In genomic region chr1:36450270-36450918, GRCh38 we compare ENCODE assay signal across 8 cellular contexts. TPM values are rescaled to one million over a fixed set of nuclear protein-coding genes. Genes with fewer than 3 reads are reported as not detected.
DNase-seq lines count a peak whose midpoint lies in the region; FAIRE-seq and TF ChIP-seq lines count a peak whose summit lies in the region.

Gene OSCP1 (minus strand): TSS chr1:36450451. CDS start chr1:36450369, 82 bp downstream.

- peak within 1 kb of the TSS; percentile 92 for H2AFZ ChIP-seq in neuron (ENCODE audit: low read depth, low read length)

- no peaks in the 10 kb centered on the region for H3K27me3 ChIP-seq in MG63
- H3K27me3 ChIP-seq in SJCRH30 = no peaks in the 10 kb centered on the region
- no peaks in the 10 kb centered on the region for H3K27me3 ChIP-seq in neuron (ENCODE audit: insufficient read depth, low read length)

- H3K27ac ChIP-seq in SJCRH30 = peak within 1 kb of the TSS; percentile 65

- DNase-seq in ELF-1 (ENCODE audit: low read depth, low spot score) (peak; percentile 98), H54 (ENCODE audit: insufficient read length, low spot score) (peak; percentile 99), MG63 (peak; percentile 94), SJCRH30 (peak; percentile 96 to 98), frontal cortex (ENCODE audit: low spot score in 2 of 2) (peak; percentile 96 to 99), stromal cell of bone marrow (ENCODE audit: low read depth) (peak; percentile 95)
- DNase-seq in activated naive CD4-positive, alpha-beta T cell treated with anti-CD3 and anti-CD28 coated beads, Interleukin-2, amount 10 ng/mL, durations not matched to agents 7 days and 5 days = peak; percentile 92

- TF ChIP-seq POLR2A in H54 (IDR thresholded peaks at IDR 0.05; ENCODE audit: low read depth, low read length) = peak; percentile 69

- H3K4me3 Mint-ChIP-seq in activated naive CD4-positive, alpha-beta T cell treated with anti-CD3 and anti-CD28 coated beads, Interleukin-2, amount 10 ng/mL, durations not matched to agents 7 days and 5 days = peak within 1 kb of the TSS; percentile 89

- peaks cover 5% of the 10 kb centered on the region for H3K27me3 Mint-ChIP-seq in activated naive CD4-positive, alpha-beta T cell treated with anti-CD3 and anti-CD28 coated beads, Interleukin-2, amount 10 ng/mL, durations not matched to agents 7 days and 5 days

- H3K27ac Mint-ChIP-seq in activated naive CD4-positive, alpha-beta T cell treated with anti-CD3 and anti-CD28 coated beads, Interleukin-2, amount 10 ng/mL, durations not matched to agents 7 days and 5 days = peak within 1 kb of the TSS; percentile 92

- H3K4me3 ChIP-seq in MG63 (peak within 1 kb of the TSS; percentile 75), SJCRH30 (peak within 1 kb of the TSS; percentile 73), neuron (ENCODE audit: low read length) (peak within 1 kb of the TSS; percentile 76)

- H3K9me3 Mint-ChIP-seq in activated naive CD4-positive, alpha-beta T cell treated with anti-CD3 and anti-CD28 coated beads, Interleukin-2, amount 10 ng/mL, durations not matched to agents 7 days and 5 days = no peaks in the 10 kb centered on the region

- no peaks in the 10 kb centered on the region for H3K4me1 ChIP-seq in SJCRH30
- peaks cover 12% of the 10 kb centered on the region for H3K4me1 ChIP-seq in neuron (ENCODE audit: insufficient read depth, low read length)

- CTCF ChIA-PET in activated naive CD4-positive, alpha-beta T cell treated with anti-CD3 and anti-CD28 coated beads, Interleukin-2, amount 10 ng/mL, durations not matched to agents 7 days and 5 days (lab: Charles Lee) = interaction anchor here (0.6 kb wide), 1 partner anchor 85 kb away, joined by 3 read pairs; no protein-coding TSS in a partner anchor

- H3K9me3 ChIP-seq in MG63 (no peaks in the 10 kb centered on the region), SJCRH30 (replicated peaks) (no peaks in the 10 kb centered on the region), neuron (ENCODE audit: low read length) (no peaks in the 10 kb centered on the region)

- peak; percentile 62 for FAIRE-seq in H54 (lab: Jason Lieb, UNC)
- peak; percentile 72 for FAIRE-seq in frontal cortex (lab: Jason Lieb, UNC)

- peaks cover 36% of the 10 kb centered on the region for H3K4me1 Mint-ChIP-seq in activated naive CD4-positive, alpha-beta T cell treated with anti-CD3 and anti-CD28 coated beads, Interleukin-2, amount 10 ng/mL, durations not matched to agents 7 days and 5 days

- peaks cover 19% of the 10 kb centered on the region for H3K36me3 Mint-ChIP-seq in activated naive CD4-positive, alpha-beta T cell treated with anti-CD3 and anti-CD28 coated beads, Interleukin-2, amount 10 ng/mL, durations not matched to agents 7 days and 5 days

- H3K36me3 ChIP-seq in MG63 (peaks cover 9% of the 10 kb centered on the region), SJCRH30 (peaks cover 11% of the 10 kb centered on the region), neuron (ENCODE audit: insufficient read depth, low read length) (peaks cover 12% of the 10 kb centered on the region)

RNA-seq across cellular contexts. Expression of gene OSCP1, which starts in this region (rescaled TPM):
- 5.7 and 10.5 TPM in 2 replicates for total RNA-seq in MG63 (2014; rRNA removed; shearing (Covaris generic); ENCODE audit: low replicate concordance)
- 0.71 and 2.6 TPM in 2 replicates for total RNA-seq in SJCRH30 (2014; rRNA removed; shearing (Covaris generic))
- total RNA-seq in frontal cortex = 20.8 TPM

Comparison
In these comparisons a context has a peak if more than half of its experiments do, and no peak if none do; other contexts are left out.
1. Peak in every context shown above with its lines: DNase-seq, H3K4me3 ChIP-seq and H3K27ac ChIP-seq.